8 cellular contexts compared by ENCODE assay signal in the genomic region with DNA sequence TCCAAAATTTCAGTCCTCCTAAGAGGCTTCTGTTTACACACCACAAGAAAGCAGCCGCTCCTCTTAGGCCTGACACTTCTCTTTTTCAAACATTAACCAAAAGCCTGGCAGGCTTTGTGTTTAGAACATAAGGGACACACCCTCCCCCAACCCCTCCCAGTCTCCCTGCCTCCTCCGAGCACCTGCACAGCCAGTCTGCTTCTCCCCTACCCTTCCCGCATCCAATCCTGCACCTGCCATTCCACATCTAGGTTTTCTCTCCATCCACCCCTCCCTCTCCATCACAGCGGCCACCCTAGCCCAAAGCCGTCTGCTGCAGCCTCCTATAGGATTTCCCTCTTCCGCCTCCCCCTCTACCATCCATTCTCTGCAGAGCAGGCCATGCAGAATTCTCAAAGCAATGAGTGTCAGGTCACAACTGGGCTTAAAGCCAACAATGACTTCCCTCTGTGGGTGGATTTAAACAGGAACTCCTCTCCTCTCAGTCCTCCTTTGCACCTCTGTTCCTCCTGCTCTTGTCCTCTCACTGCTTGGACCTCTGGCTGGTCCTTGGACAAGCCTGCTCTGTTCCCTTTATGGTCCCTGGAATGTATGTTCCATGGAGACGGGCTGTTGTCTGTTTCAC.
DNase-seq lines count a peak whose midpoint lies in the region; ATAC-seq and TF ChIP-seq lines count a peak whose summit lies in the region.

No MANE protein-coding gene starts in this region.

- H3K9ac ChIP-seq in colonic mucosa (ENCODE audit: low read depth in 2 of 2, low read length in 2 of 2) = no peak overlapping the region

- BruUV-seq in A673 (replicated peaks; lab: Mats Ljungman, UMichigan) = no TSS peak

- intact Hi-C loops in A673 (cut with micrococcal nuclease; ENCODE audit: unreplicated experiment) (loop anchor here (5.0 kb wide), 1 partner anchor 108 kb away; no protein-coding TSS in a partner anchor), colonic mucosa (cut with DNase I) (loop anchor here (5.0 to 10.0 kb wide), 2 partner anchors 401 to 458 kb away; no protein-coding TSS in a partner anchor)

- no peak for TF ChIP-seq CTCF in A673 (conservative IDR thresholded peaks at IDR 0.05; ENCODE audit: low read depth, low read length)
- TF ChIP-seq CTCF in colonic mucosa (IDR thresholded peaks at IDR 0.05) = no peak

- TF ChIP-seq EP300 in Ishikawa (IDR thresholded peaks at IDR 0.05; ENCODE audit: borderline replicate concordance) = no peak

- peak; percentile 23 for DNase-seq in A673 (ENCODE audit: low spot score)
- DNase-seq in NCI-H510A treated with DMSO at 0.1 percent for 48 hours (lab: John Stamatoyannopoulos, UW) = peak; percentile 91
- DNase-seq in colonic mucosa = peak; percentile 75
- no peak for DNase-seq in hypothalamus (lab: John Stamatoyannopoulos, UW)
- DNase-seq in occipital lobe (lab: John Stamatoyannopoulos, UW) = no peak

- H3K9me3 ChIP-seq in A673 (ENCODE audit: low read depth, low read length, poor library complexity, severe bottlenecking) = no peaks in the 10 kb centered on the region
- no peaks in the 10 kb centered on the region for H3K9me3 ChIP-seq in colonic mucosa

- H3K4me1 ChIP-seq in A673 (ENCODE audit: insufficient read depth, low read length, poor library complexity, severe bottlenecking) = no peaks in the 10 kb centered on the region
- H3K4me1 ChIP-seq in colonic mucosa = no peaks in the 10 kb centered on the region

- POLR2A ChIA-PET in A673 (lab: Charles Lee; ENCODE audit: low non-redundant PET) = no interaction called here

- H3K4me3 ChIP-seq in A673 (ENCODE audit: low read depth, low read length, poor library complexity, severe bottlenecking) (no peak overlapping the region), colonic mucosa (no peak overlapping the region)

- no peak for TF ChIP-seq RAD21 in Ishikawa (IDR thresholded peaks at IDR 0.05; ENCODE audit: low read depth)

- H3K27ac ChIP-seq in A673 (ENCODE audit: low read depth, low read length, poor library complexity, severe bottlenecking) (no peak overlapping the region), colonic mucosa (no peak overlapping the region)

- H3K27me3 ChIP-seq in A673 (replicated peaks; ENCODE audit: insufficient read depth, low read depth, low read length, poor library complexity) (peaks cover 8% of the 10 kb centered on the region), colonic mucosa (no peaks in the 10 kb centered on the region)

- ATAC-seq in GM19351 (IDR thresholded peaks at IDR 0.05; ENCODE audit: unreplicated experiment) = no peak
- no peak for ATAC-seq in GM21717 (IDR thresholded peaks at IDR 0.05; ENCODE audit: unreplicated experiment)

- CTCF ChIA-PET in A673 (lab: Charles Lee) = no interaction called here

- H3K36me3 ChIP-seq in A673 (ENCODE audit: insufficient read depth, low read length, poor library complexity, severe bottlenecking) (no peaks in the 10 kb centered on the region), colonic mucosa (no peaks in the 10 kb centered on the region)

TF ChIP-seq in Ishikawa, 13 proteins besides CTCF, POLR2A, EP300 and RAD21:
- TF ChIP-seq EGR1 (IDR thresholded peaks at IDR 0.05) (0 out of 2 replicates have a peak, but pooled peaks have one; percentile 24), NFIC (IDR thresholded peaks at IDR 0.05) (peak; percentile 86), TEAD4 (IDR thresholded peaks at IDR 0.05) (peak; percentile 7; the same call in 1 of the 2 replicates), YY1 (IDR thresholded peaks at IDR 0.05; ENCODE audit: low read depth) (peak; percentile 41; the same call in 1 of the 2 replicates), FOXM1 (IDR thresholded peaks at IDR 0.05; ENCODE audit: borderline replicate concordance, low read depth) (no peak)
- TF ChIP-seq, protein P1, sequence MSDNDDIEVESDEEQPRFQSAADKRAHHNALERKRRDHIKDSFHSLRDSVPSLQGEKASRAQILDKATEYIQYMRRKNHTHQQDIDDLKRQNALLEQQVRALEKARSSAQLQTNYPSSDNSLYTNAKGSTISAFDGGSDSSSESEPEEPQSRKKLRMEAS (IDR thresholded peaks at IDR 0.05) = peak; percentile 36; the same call in 1 of the 2 replicates
TF ChIP-seq in Ishikawa: peak in this region for 5.

Comparison
In these comparisons a context has a peak if more than half of its experiments do, and no peak if none do; other contexts are left out.
1. DNase-seq: peak in A673 (single experiment), NCI-H510A treated with DMSO at 0.1 percent for 48 hours (single experiment) and colonic mucosa (single experiment); none in hypothalamus (0 of 51) and occipital lobe (single experiment).